In the genomic region with DNA sequence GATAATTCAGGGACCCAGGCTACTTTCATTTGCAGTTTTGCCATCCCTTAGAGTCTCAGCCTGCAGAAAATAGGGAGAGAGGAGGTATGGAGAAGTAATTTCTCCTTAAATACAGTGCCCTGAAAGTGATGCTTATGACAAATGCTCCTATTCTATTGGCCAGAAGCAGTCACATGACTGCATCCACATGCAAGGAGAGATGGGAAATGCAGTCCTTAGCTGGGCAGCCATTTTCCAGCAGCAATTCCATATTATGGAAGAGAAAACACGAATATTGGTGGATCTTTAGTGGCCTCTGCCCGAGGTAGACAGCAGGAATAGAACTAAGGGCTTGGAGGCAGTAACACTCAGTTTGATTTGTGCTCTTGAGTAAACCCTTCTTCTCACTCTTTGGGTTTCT, we compare ENCODE assay signal across 8 cellular contexts. TPM values are rescaled to one million over a fixed set of nuclear protein-coding genes. Genes with fewer than 3 reads are reported as not detected.
DNase-seq lines count a peak whose midpoint lies in the region; ATAC-seq and TF ChIP-seq lines count a peak whose summit lies in the region.

No MANE protein-coding gene starts in this region.

- CTCF ChIA-PET in CD8-positive, alpha-beta T cell (lab: Charles Lee): no interaction called here
- CTCF ChIA-PET in IMR-90 (lab: Yijun Ruan, JAX): no interaction called here
- CTCF ChIA-PET in activated CD8-positive, alpha-beta T cell treated with anti-CD3 and anti-CD28 coated beads for 36 hours (lab: Charles Lee): interaction anchor here (2.6 kb wide), 1 partner anchor 52 kb away, joined by 9 read pairs; no protein-coding TSS in a partner anchor

- no TSS peak for BruUV-seq in IMR-90 (replicated peaks; lab: Mats Ljungman, UMichigan)

- H3K27ac Mint-ChIP-seq in CD8-positive, alpha-beta T cell: peak overlapping the region; percentile 72
- peak overlapping the region; percentile 14 for H3K27ac Mint-ChIP-seq in activated CD8-positive, alpha-beta T cell treated with anti-CD3 and anti-CD28 coated beads for 36 hours

- H3K14ac ChIP-seq in IMR-90 (replicated peaks; ENCODE audit: low read depth, low read length): no peak overlapping the region

- no peak for DNase-seq in CD8-positive, alpha-beta T cell
- DNase-seq in IMR-90 (peak; percentile 39), kidney tubule cell (ENCODE audit: low spot score) (peak; percentile 52)
- no peak for DNase-seq in activated CD8-positive, alpha-beta T cell treated with anti-CD3 and anti-CD28 coated beads for 36 hours
- no peak for DNase-seq in activated CD4-positive, alpha-beta T cell treated with anti-CD3 and anti-CD28 coated beads for 48 hours

- H3K23ac ChIP-seq in IMR-90 (ENCODE audit: low read depth, low read length): no peak overlapping the region

- H3K36me3 Mint-ChIP-seq in CD8-positive, alpha-beta T cell: peaks cover 45% of the 10 kb centered on the region
- peaks cover 42% of the 10 kb centered on the region for H3K36me3 Mint-ChIP-seq in activated CD8-positive, alpha-beta T cell treated with anti-CD3 and anti-CD28 coated beads for 36 hours (ENCODE audit: low read depth)

- H2AK9ac ChIP-seq in IMR-90 (replicated peaks; ENCODE audit: low read depth, low read length, poor library complexity): no peak overlapping the region

- TF ChIP-seq POLR2A in IMR-90 (IDR thresholded peaks at IDR 0.05; ENCODE audit: low read depth, low read length): no peak

- no peak overlapping the region for H2AFZ ChIP-seq in IMR-90 (replicated peaks; ENCODE audit: low read length, poor library complexity)

- no peak for TF ChIP-seq RAD21 in IMR-90 (IDR thresholded peaks at IDR 0.05; ENCODE audit: low read length)

- H4K5ac ChIP-seq in IMR-90 (ENCODE audit: low read depth, low read length): no peak overlapping the region

- no peak for TF ChIP-seq CTCF in CD8-positive, alpha-beta T cell (IDR thresholded peaks at IDR 0.05)
- no peak for TF ChIP-seq CTCF in IMR-90 (conservative IDR thresholded peaks at IDR 0.05; ENCODE audit: low read depth, low read length)
- no peak for TF ChIP-seq CTCF in activated CD8-positive, alpha-beta T cell treated with anti-CD3 and anti-CD28 coated beads for 36 hours (IDR thresholded peaks at IDR 0.05)

- H3K27ac ChIP-seq in CD8-positive, alpha-beta T cell (ENCODE audit: low read depth, low read length): no peak overlapping the region
- H3K27ac ChIP-seq in IMR-90 (ENCODE audit: insufficient read depth, low read length): no peak overlapping the region

- H3K56ac ChIP-seq in IMR-90 (ENCODE audit: extremely low read depth, insufficient read depth, low read length): no peak overlapping the region

- no peak overlapping the region for H2BK15ac ChIP-seq in IMR-90 (ENCODE audit: low read depth, low read length)

- no peak overlapping the region for H4K91ac ChIP-seq in IMR-90 (ENCODE audit: insufficient read depth, low read depth, low read length)

- H3K4me1 Mint-ChIP-seq in CD8-positive, alpha-beta T cell (ENCODE audit: low read depth): peaks cover 77% of the 10 kb centered on the region
- peaks cover 69% of the 10 kb centered on the region for H3K4me1 Mint-ChIP-seq in activated CD8-positive, alpha-beta T cell treated with anti-CD3 and anti-CD28 coated beads for 36 hours (ENCODE audit: low read depth)

- peaks cover 4% of the 10 kb centered on the region for H3K9me3 ChIP-seq in CD8-positive, alpha-beta T cell (ENCODE audit: low read length)
- no peaks in the 10 kb centered on the region; the same call in 1 of the 2 replicates for H3K9me3 ChIP-seq in IMR-90 (ENCODE audit: control insufficient read depth, insufficient read depth, low read length)

- no peak overlapping the region for H2BK20ac ChIP-seq in IMR-90 (ENCODE audit: low read depth, low read length)

- no peak overlapping the region for H3K4me2 ChIP-seq in IMR-90 (ENCODE audit: low read depth, low read length)

- no peak overlapping the region for H3K4ac ChIP-seq in IMR-90 (ENCODE audit: low read depth, low read length)

- H3K27me3 ChIP-seq in CD8-positive, alpha-beta T cell (ENCODE audit: insufficient read depth, low read length): no peaks in the 10 kb centered on the region
- H3K27me3 ChIP-seq in IMR-90 (ENCODE audit: control insufficient read depth, insufficient read depth, low read length): no peaks in the 10 kb centered on the region

- no peak overlapping the region for H3K18ac ChIP-seq in IMR-90 (ENCODE audit: low read depth, low read length)

- no peak overlapping the region for H2BK120ac ChIP-seq in IMR-90 (ENCODE audit: low read depth, low read length)

- H3K4me3 ChIP-seq in CD8-positive, alpha-beta T cell (ENCODE audit: low read depth, low read length): no peak overlapping the region
- no peak overlapping the region for H3K4me3 ChIP-seq in IMR-90 (ENCODE audit: insufficient read depth, low read depth, low read length)

- dilution Hi-C loops in IMR-90 (cut with HindIII; ENCODE audit: low sequenced_read_pairs, unreplicated experiment): no loop called here

- H3K36me3 ChIP-seq in CD8-positive, alpha-beta T cell (ENCODE audit: insufficient read depth, low read length): peaks cover 10% of the 10 kb centered on the region
- H3K36me3 ChIP-seq in IMR-90 (ENCODE audit: control insufficient read depth, insufficient read depth, low read length): no peaks in the 10 kb centered on the region

- H2AK5ac ChIP-seq in IMR-90 (ENCODE audit: low read depth, low read length): no peak overlapping the region

- intact Hi-C loops in CD8-positive, alpha-beta T cell (cut with DNase I, micrococcal nuclease): no loop called here
- intact Hi-C loops in IMR-90 (cut with micrococcal nuclease): no loop called here
- intact Hi-C loops in activated CD8-positive, alpha-beta T cell treated with anti-CD3 and anti-CD28 coated beads for 36 hours (cut with micrococcal nuclease): no loop called here

- WGBS in IMR-90 (ENCODE audit: extremely low coverage in 2 of 2, insufficient read length in 1 of 2), 2 experiments: no CpG with 5 or more reads among the region's 2 CpGs

- H3K4me3 Mint-ChIP-seq in CD8-positive, alpha-beta T cell: no peak overlapping the region
- H3K4me3 Mint-ChIP-seq in activated CD8-positive, alpha-beta T cell treated with anti-CD3 and anti-CD28 coated beads for 36 hours: no peak overlapping the region

- no peaks in the 10 kb centered on the region for H3K27me3 Mint-ChIP-seq in CD8-positive, alpha-beta T cell (ENCODE audit: low read depth)
- H3K27me3 Mint-ChIP-seq in activated CD8-positive, alpha-beta T cell treated with anti-CD3 and anti-CD28 coated beads for 36 hours: no peaks in the 10 kb centered on the region

- POLR2A ChIA-PET in CD8-positive, alpha-beta T cell (lab: Charles Lee): interaction anchor here (3.2 kb wide), 1 partner anchor 10 kb away, joined by 18 read pairs; no protein-coding TSS in a partner anchor
- POLR2A ChIA-PET in IMR-90 (lab: Charles Lee; ENCODE audit: unreplicated experiment): no interaction called here
- POLR2A ChIA-PET in activated CD8-positive, alpha-beta T cell treated with anti-CD3 and anti-CD28 coated beads for 36 hours (lab: Charles Lee): interaction anchor here (0.9 to 7.5 kb wide), 5 partner anchors 9 to 150 kb away, joined by 3 to 29 read pairs (median 10); partner anchors contain the start of gene VAV1

- H3K4me1 ChIP-seq in CD8-positive, alpha-beta T cell (ENCODE audit: insufficient read depth, low read length): peaks cover 46% of the 10 kb centered on the region
- no peaks in the 10 kb centered on the region for H3K4me1 ChIP-seq in IMR-90 (ENCODE audit: control insufficient read depth, insufficient read depth, low read length)

- H3K9me1 ChIP-seq in IMR-90 (ENCODE audit: insufficient read depth, low read length): no peaks in the 10 kb centered on the region

- no peak overlapping the region for H2BK5ac ChIP-seq in IMR-90 (ENCODE audit: low read depth, low read length, poor library complexity, severe bottlenecking)

- H3K9me3 Mint-ChIP-seq in CD8-positive, alpha-beta T cell: no peaks in the 10 kb centered on the region
- H3K9me3 Mint-ChIP-seq in activated CD8-positive, alpha-beta T cell treated with anti-CD3 and anti-CD28 coated beads for 36 hours: peaks cover 10% of the 10 kb centered on the region

- H3K79me1 ChIP-seq in IMR-90 (ENCODE audit: low read depth in 1 of 2, low read length in 2 of 2): no peaks in the 10 kb centered on the region

- ATAC-seq in CD8-positive, alpha-beta T cell: peak; percentile 29
- ATAC-seq in IMR-90 (ENCODE audit: low read depth) (peak; percentile 72), HG03521 (IDR thresholded peaks at IDR 0.05; ENCODE audit: unreplicated experiment) (no peak), HG03139 (IDR thresholded peaks at IDR 0.05; ENCODE audit: unreplicated experiment) (no peak), HG03039 (IDR thresholded peaks at IDR 0.05; ENCODE audit: unreplicated experiment) (no peak)
- no peak for ATAC-seq in activated CD8-positive, alpha-beta T cell treated with anti-CD3 and anti-CD28 coated beads for 36 hours

- H4K20me1 ChIP-seq in IMR-90 (ENCODE audit: insufficient read depth, low read length): no peaks in the 10 kb centered on the region

- no peak overlapping the region for H3K9ac ChIP-seq in IMR-90 (ENCODE audit: low read depth, low read length)

- in situ Hi-C loops in IMR-90 (cut with MboI; ENCODE audit: low sequenced_read_pairs): no loop called here

- no peak overlapping the region for H4K8ac ChIP-seq in IMR-90 (ENCODE audit: low read depth in 2 of 2, low read length in 2 of 2)

TF ChIP-seq in IMR-90, 13 proteins besides CTCF, POLR2A, EP300 and RAD21 (continues in another document):
- TF ChIP-seq ELK1 (IDR thresholded peaks at IDR 0.05; ENCODE audit: borderline replicate concordance, low read depth, low read length): no peak

RNA-seq across cellular contexts. Expression of gene VAV1, which starts 39.4 kb away (rescaled TPM):
- 10 to 100 TPM; 68.3 to 75.5 TPM for total RNA-seq in CD8-positive, alpha-beta T cell
- not detected in 2 replicates for total RNA-seq in IMR-90 (2012; rRNA removed)
- not detected in 2 replicates for polyA plus RNA-seq in IMR-90 (2012; rRNA removed)
- not detected in 2 replicates for polyA plus RNA-seq in IMR-90 (2012; cell fraction: cytosol; rRNA removed)
- not detected in 2 replicates for polyA plus RNA-seq in IMR-90 (2012; cell fraction: nucleus; rRNA removed; ENCODE audit: low replicate concordance)
- total RNA-seq in activated CD8-positive, alpha-beta T cell treated with anti-CD3 and anti-CD28 coated beads for 36 hours: 10 to 100 TPM; 61.7 to 65.4 TPM

RNA-seq across cellular contexts. Expression of gene SH2D3A, which starts 44.7 kb away (rescaled TPM):
- total RNA-seq in CD8-positive, alpha-beta T cell: 10 to 100 TPM; 33.5 to 38.8 TPM
- under 0.01 TPM in 1 of 2 replicates, not detected in the other for total RNA-seq in IMR-90 (2012; rRNA removed)
- 0.09 TPM in 2 replicates for polyA plus RNA-seq in IMR-90 (2012; rRNA removed)
- polyA plus RNA-seq in IMR-90 (2012; cell fraction: cytosol; rRNA removed): 0.03 TPM in 1 of 2 replicates, not detected in the other
- polyA plus RNA-seq in IMR-90 (2012; cell fraction: nucleus; rRNA removed; ENCODE audit: low replicate concordance): 0.15 and 0.17 TPM in 2 replicates
- total RNA-seq in activated CD8-positive, alpha-beta T cell treated with anti-CD3 and anti-CD28 coated beads for 36 hours: 10 to 100 TPM; 20.6 to 20.9 TPM

Comparison
In these comparisons a context has a peak if more than half of its experiments do, and no peak if none do; other contexts are left out.
1. ATAC-seq: peak in CD8-positive, alpha-beta T cell (single experiment) and IMR-90 (single experiment); none in activated CD8-positive, alpha-beta T cell treated with anti-CD3 and anti-CD28 coated beads for 36 hours (single experiment), HG03521 (single experiment), HG03139 (single experiment) and HG03039 (single experiment).
2. DNase-seq: peak in IMR-90 (single experiment) and kidney tubule cell (single experiment); none in CD8-positive, alpha-beta T cell (0 of 7), activated CD8-positive, alpha-beta T cell treated with anti-CD3 and anti-CD28 coated beads for 36 hours (single experiment) and activated CD4-positive, alpha-beta T cell treated with anti-CD3 and anti-CD28 coated beads for 48 hours (single experiment).
3. RNA of gene VAV1, which starts 39.4 kb away (total RNA-seq): 68.3 to 75.5 TPM in CD8-positive, alpha-beta T cell and 61.7 to 65.4 TPM in activated CD8-positive, alpha-beta T cell treated with anti-CD3 and anti-CD28 coated beads for 36 hours; not detected in IMR-90; every median in the first group is over 10 times any median in the second.
4. RNA of gene SH2D3A, which starts 44.7 kb away (total RNA-seq): 33.5 to 38.8 TPM in CD8-positive, alpha-beta T cell and 20.6 to 20.9 TPM in activated CD8-positive, alpha-beta T cell treated with anti-CD3 and anti-CD28 coated beads for 36 hours; under 0.01 TPM in IMR-90; every median in the first group is over 10 times any median in the second.